ENCODE assay signal across 8 cellular contexts in genomic region chr22:27918351-27919221, GRCh38. TPM values are rescaled to one million over a fixed set of nuclear protein-coding genes. Genes with fewer than 3 reads are reported as not detected.
A peak's percentile ranks its signal among the peaks of the same experiment; 100 is the strongest.
DNase-seq lines count a peak whose midpoint lies in the region; ATAC-seq and TF ChIP-seq lines count a peak whose summit lies in the region.

No MANE protein-coding gene starts in this region.

- peaks cover 27% of the 10 kb centered on the region for H3K36me3 Mint-ChIP-seq in activated T-cell treated with anti-CD3 and anti-CD28 coated beads, Interleukin-2, amount 50 U/mL, for 4 hours (ENCODE audit: insufficient read depth)
- peaks cover 0 to 35% (median 8%) of the 10 kb centered on the region in 3 donors for H3K36me3 Mint-ChIP-seq in naive thymus-derived CD8-positive, alpha-beta T cell

- no peaks in the 10 kb centered on the region for H3K27me3 Mint-ChIP-seq in activated T-cell treated with anti-CD3 and anti-CD28 coated beads, Interleukin-2, amount 50 U/mL, for 4 hours (ENCODE audit: low read depth)
- H3K27me3 Mint-ChIP-seq in naive thymus-derived CD8-positive, alpha-beta T cell: peaks cover 0 to 4% (median 0%) of the 10 kb centered on the region in 5 donors

- H3K36me3 ChIP-seq in NT2/D1 (ENCODE audit: insufficient read depth, insufficient read length, low read length): peaks cover 19% of the 10 kb centered on the region
- no peaks in the 10 kb centered on the region for H3K36me3 ChIP-seq in esophagus muscularis mucosa

- no peak for TF ChIP-seq CTCF in esophagus muscularis mucosa (IDR thresholded peaks at IDR 0.05)

- H3K9ac ChIP-seq in NT2/D1 (ENCODE audit: insufficient read length, low read depth): peak overlapping the region; percentile 85

- peak overlapping the region; percentile 96 to 100 (median 98) for H3K27ac Mint-ChIP-seq in naive thymus-derived CD8-positive, alpha-beta T cell

- peak overlapping the region; percentile 93 to 99 (median 98) for H3K27ac ChIP-seq in esophagus muscularis mucosa (replicated peaks in 1 of 4)

- H3K27me3 ChIP-seq in NT2/D1 (ENCODE audit: insufficient read depth, insufficient read length) (no peaks in the 10 kb centered on the region), esophagus muscularis mucosa (no peaks in the 10 kb centered on the region)

- H3K4me1 ChIP-seq in NT2/D1 (ENCODE audit: insufficient read depth, insufficient read length) (no peaks in the 10 kb centered on the region), esophagus muscularis mucosa (peaks cover 52 to 66% (median 64%) of the 10 kb centered on the region in 4 donors)

- H3K4me1 Mint-ChIP-seq in activated T-cell treated with anti-CD3 and anti-CD28 coated beads, Interleukin-2, amount 50 U/mL, for 4 hours (ENCODE audit: low read depth): peaks cover 67% of the 10 kb centered on the region
- H3K4me1 Mint-ChIP-seq in naive thymus-derived CD8-positive, alpha-beta T cell: peaks cover 30 to 83% (median 78%) of the 10 kb centered on the region in 4 donors

- DNase-seq in G401 (ENCODE audit: low spot score) (peak; percentile 19), NT2/D1 (ENCODE audit: low read depth, low spot score) (peak; percentile 20), esophagus muscularis mucosa (ENCODE audit: extremely low spot score) (peak; percentile 92), DMS153 (lab: John Stamatoyannopoulos, UW) (no peak)
- peak; percentile 62 for DNase-seq in activated T-cell treated with anti-CD3 and anti-CD28 coated beads, Interleukin-2, amount 50 U/mL, for 4 hours
- DNase-seq in naive thymus-derived CD8-positive, alpha-beta T cell: peak; percentile 24 to 64 (median 39)
- peak; percentile 57 to 62 for DNase-seq in stimulated activated CD8-positive, alpha-beta memory T cell treated with anti-CD3 and anti-CD28 coated beads, Interleukin-7, amount 100 ng/mL, for 48 hours (ENCODE audit: extremely low read depth in 1 of 2, low read depth in 1 of 2)

- TF ChIP-seq POLR2A in esophagus muscularis mucosa (IDR thresholded peaks at IDR 0.05; ENCODE audit: low read depth): peak; percentile 73

- H3K4me3 ChIP-seq in NT2/D1 (ENCODE audit: insufficient read length, low read depth): peak overlapping the region; percentile 77
- peak overlapping the region; percentile 83 to 98 (median 95) for H3K4me3 ChIP-seq in esophagus muscularis mucosa

- intact Hi-C loops in esophagus muscularis mucosa (cut with DNase I): loop anchor here (5.0 kb wide), 1 partner anchor 36 kb away; no protein-coding TSS in a partner anchor

- 0% methylated on average over 24 of the region's 60 CpGs for WGBS in esophagus muscularis mucosa

- no peaks in the 10 kb centered on the region for H3K9me3 ChIP-seq in NT2/D1 (ENCODE audit: insufficient read depth, low read length)
- no peaks in the 10 kb centered on the region for H3K9me3 ChIP-seq in esophagus muscularis mucosa

- in situ Hi-C loops in G401 (cut with HindIII; ENCODE audit: low sequenced_read_pairs): loop anchor here (5.0 kb wide), 1 partner anchor 84 kb away; no protein-coding TSS in a partner anchor

- peak overlapping the region; percentile 98 for H3K4me3 Mint-ChIP-seq in activated T-cell treated with anti-CD3 and anti-CD28 coated beads, Interleukin-2, amount 50 U/mL, for 4 hours
- H3K4me3 Mint-ChIP-seq in naive thymus-derived CD8-positive, alpha-beta T cell: peak overlapping the region; percentile 93 to 100 (median 99)

- TF ChIP-seq EP300 in esophagus muscularis mucosa (IDR thresholded peaks at IDR 0.05): no peak

- POLR2A ChIA-PET in naive thymus-derived CD8-positive, alpha-beta T cell (lab: Charles Lee): interaction anchor here (0.6 to 1.7 kb wide), 6 partner anchors 11 to 1246 kb away, joined by 3 to 6 read pairs (median 4); partner anchors contain the start of gene XBP1

- H3K9me3 Mint-ChIP-seq in activated T-cell treated with anti-CD3 and anti-CD28 coated beads, Interleukin-2, amount 50 U/mL, for 4 hours: no peaks in the 10 kb centered on the region
- H3K9me3 Mint-ChIP-seq in naive thymus-derived CD8-positive, alpha-beta T cell: peaks cover 0 to 4% (median 0%) of the 10 kb centered on the region in 9 donors

- peak; percentile 32 for ATAC-seq in HG02759 (IDR thresholded peaks at IDR 0.05; ENCODE audit: unreplicated experiment)
- ATAC-seq in activated T-cell treated with anti-CD3 and anti-CD28 coated beads, Interleukin-2, amount 50 U/mL, for 4 hours: peak; percentile 32 to 48
- peak; percentile 11 to 18 for ATAC-seq in naive thymus-derived CD8-positive, alpha-beta T cell

RNA-seq across cellular contexts. Expression of gene PITPNB, which starts 0.5 kb away (rescaled TPM):
- total RNA-seq in G401 (2014; rRNA removed; shearing (Covaris generic)): 10.0 and 29.5 TPM in 2 replicates
- total RNA-seq in activated T-cell treated with anti-CD3 and anti-CD28 coated beads, Interleukin-2, amount 50 U/mL, for 4 hours: 100 to 1,000 TPM; 134 to 151 (median 149) TPM
- total RNA-seq in esophagus muscularis mucosa: 10 to 100 TPM; 70.3 to 99.7 (median 89.3) TPM
- 10 to 100 TPM; 59.9 to 76.2 TPM for total RNA-seq in naive thymus-derived CD8-positive, alpha-beta T cell
- polyA plus RNA-seq in naive thymus-derived CD8-positive, alpha-beta T cell: 10 to 100 TPM; 58.7 to 60.2 (median 59.0) TPM
